8 cellular contexts compared by ENCODE assay signal in the genomic region with DNA sequence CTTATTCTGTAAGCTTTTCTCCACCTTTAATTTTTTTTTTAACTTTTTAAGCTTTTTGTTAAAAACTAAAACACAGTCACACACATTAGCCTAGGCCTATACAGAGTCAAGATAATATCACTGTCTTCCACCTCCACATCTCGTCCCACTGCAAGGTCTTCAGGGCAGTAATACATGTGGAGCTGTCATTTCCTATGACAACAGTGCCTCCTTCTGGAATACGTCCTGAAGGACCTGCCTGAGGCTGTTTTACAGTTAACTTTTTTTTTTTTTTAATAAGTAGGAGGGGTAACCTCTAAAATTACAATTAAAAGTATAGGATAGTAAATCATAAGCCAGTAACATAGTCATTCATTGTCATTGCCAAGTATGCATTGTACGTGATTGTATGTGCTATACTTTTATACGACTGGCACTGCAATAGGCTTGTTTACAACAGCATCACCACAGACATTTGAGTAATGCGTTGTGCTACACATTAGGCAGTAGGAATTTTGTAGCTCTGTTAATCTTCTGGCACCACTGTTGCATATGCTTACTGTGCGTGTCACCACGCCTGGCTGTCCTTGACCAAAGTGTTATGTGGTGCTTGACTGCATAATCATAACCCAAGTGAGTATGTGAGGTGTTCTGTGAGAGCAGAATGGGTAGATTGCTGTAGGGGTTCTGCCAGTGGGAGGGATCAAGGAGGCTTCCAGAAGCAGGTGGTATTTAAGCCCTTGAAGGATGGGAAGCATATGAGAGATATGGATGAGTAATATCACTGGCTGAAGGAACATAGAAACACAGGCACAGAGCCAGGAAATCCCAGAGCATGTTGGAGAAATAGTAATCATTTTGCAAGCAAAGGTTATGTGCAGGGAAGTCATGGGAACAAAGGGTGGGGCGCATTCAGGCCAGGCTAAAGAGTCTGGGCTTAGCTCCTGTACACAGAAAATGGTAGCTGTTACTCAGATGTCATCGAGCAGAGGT. TPM values are rescaled to one million over a fixed set of nuclear protein-coding genes. Genes with fewer than 3 reads are reported as not detected.
DNase-seq lines count a peak whose midpoint lies in the region; ATAC-seq and TF ChIP-seq lines count a peak whose summit lies in the region.

No MANE protein-coding gene starts in this region.

- DNase-seq in AG09309 (ENCODE audit: low read depth) (peak; percentile 29), RWPE2 (ENCODE audit: low spot score) (peak; percentile 88), fibroblast of the conjunctiva (ENCODE audit: low read depth) (peak; percentile 77), gastrocnemius medialis (peak; percentile 48 to 57), NCI-H1436 treated with DMSO at 0.1 percent for 48 hours (lab: John Stamatoyannopoulos, UW) (no peak), activated gamma-delta T cell (lab: John Stamatoyannopoulos, UW) (no peak)
- no peak for DNase-seq in activated effector memory CD4-positive, alpha-beta T cell treated with Interleukin-2 at 50 U/mL for 16 hours

- TF ChIP-seq POLR2A in gastrocnemius medialis (IDR thresholded peaks at IDR 0.05): no peak

- TF ChIP-seq CTCF in AG09309 (IDR thresholded peaks at IDR 0.05; ENCODE audit: control insufficient read depth, insufficient read depth, low read depth, low read length, missing control alignments): peak; percentile 35
- peak; percentile 19; the same call in 1 of the 2 replicates for TF ChIP-seq CTCF in GM12875 (IDR thresholded peaks at IDR 0.05; ENCODE audit: borderline replicate concordance, insufficient read depth, low read depth, low read length)
- peak; percentile 53 for TF ChIP-seq CTCF in RWPE2 (IDR thresholded peaks at IDR 0.05; ENCODE audit: poor library complexity, severe bottlenecking)
- peak in 3 of 5 experiments; percentile 16 to 32 (median 26) for TF ChIP-seq CTCF in gastrocnemius medialis (IDR thresholded peaks at IDR 0.05 in 4 of 5, conservative IDR thresholded peaks at IDR 0.05 in 1 of 5)

- no peaks in the 10 kb centered on the region for H3K27me3 ChIP-seq in RWPE2 (ENCODE audit: insufficient read depth, poor library complexity, severe bottlenecking)
- H3K27me3 ChIP-seq in gastrocnemius medialis: no peaks in the 10 kb centered on the region

- H3K4me1 ChIP-seq in RWPE2 (ENCODE audit: insufficient read depth, poor library complexity, severe bottlenecking): peaks cover 30% of the 10 kb centered on the region
- H3K4me1 ChIP-seq in gastrocnemius medialis: peaks cover 23 to 34% of the 10 kb centered on the region in 2 donors

- peak; percentile 92 for ATAC-seq in RWPE2 (ENCODE audit: low read depth)
- ATAC-seq in gastrocnemius medialis: peak; percentile 73 to 83

- H3K36me3 ChIP-seq in RWPE2 (ENCODE audit: low read depth) (peaks cover 79% of the 10 kb centered on the region), gastrocnemius medialis (peaks cover 0 to 10% of the 10 kb centered on the region in 2 donors)

- in situ Hi-C loops in gastrocnemius medialis (cut with MboI; ENCODE audit: low sequenced_read_pairs in 4 of 4): no loop called here

- intact Hi-C loops in gastrocnemius medialis (cut with DNase I; ENCODE audit: low total_unique reads): no loop called here

- H3K9me3 ChIP-seq in RWPE2 (ENCODE audit: severe bottlenecking): no peaks in the 10 kb centered on the region
- H3K9me3 ChIP-seq in gastrocnemius medialis: no peaks in the 10 kb centered on the region

- H3K4me3 ChIP-seq in AG09309 (ENCODE audit: control insufficient read depth, low read depth, low read length): no peak overlapping the region
- H3K4me3 ChIP-seq in GM12875 (ENCODE audit: low read depth, low read length): no peak overlapping the region
- H3K4me3 ChIP-seq in RWPE2 (ENCODE audit: severe bottlenecking): no peak overlapping the region
- no peak overlapping the region for H3K4me3 ChIP-seq in gastrocnemius medialis

- H3K27ac ChIP-seq in RWPE2 (ENCODE audit: poor library complexity, severe bottlenecking) (peak overlapping the region; percentile 24), gastrocnemius medialis (peak overlapping the region in 1 of 4 donors; percentile 43)

RNA-seq across cellular contexts. Expression of gene FBXO22, which starts 18.3 kb away (rescaled TPM):
- 10 to 100 TPM; 12.3 to 13.9 (median 13.0) TPM for total RNA-seq in gastrocnemius medialis

Comparison
In these comparisons a context has a peak if more than half of its experiments do, and no peak if none do; other contexts are left out.
1. DNase-seq: peak in AG09309 (single experiment), RWPE2 (single experiment), fibroblast of the conjunctiva (single experiment) and gastrocnemius medialis (2 of 2); none in NCI-H1436 treated with DMSO at 0.1 percent for 48 hours (single experiment), activated gamma-delta T cell (single experiment) and activated effector memory CD4-positive, alpha-beta T cell treated with Interleukin-2 at 50 U/mL for 16 hours (single experiment).
2. Peak in every context shown above with its lines, with median percentiles within 50 percentile points of each other: CTCF ChIP-seq.